Comparison of ENCODE assay signal across 11 cellular contexts in genomic region chr11:61870429-61871039, GRCh38. TPM values are rescaled to one million over a fixed set of nuclear protein-coding genes. Genes with fewer than 3 reads are reported as not detected.
DNase-seq lines count a peak whose midpoint lies in the region; ATAC-seq, FAIRE-seq and TF ChIP-seq lines count a peak whose summit lies in the region.
"Had no signal": no experiment of that assay in that cellular context is flagged by ENCODE, and none has a peak within 500 bp of the region (broad histone marks: within the 10 kb centered on the region; RNA-seq: fewer than 3 reads in every experiment).

No MANE protein-coding gene starts in this region.

- H3K9me3 Mint-ChIP-seq in HFFc6, result no peaks in the 10 kb centered on the region

- H3K4me1 ChIP-seq in A549, result peaks cover 31% of the 10 kb centered on the region
- H3K4me1 ChIP-seq in mesendoderm (ENCODE audit: control insufficient read depth, low read depth, low read length), result peaks cover 2% of the 10 kb centered on the region

- no peak overlapping the region for H3K9ac ChIP-seq in mesendoderm (ENCODE audit: low read length)

- H3K4me3 ChIP-seq in A549, result no peak overlapping the region
- no peak overlapping the region for H3K4me3 ChIP-seq in cardiac fibroblast (replicated peaks in 1 of 2; ENCODE audit: low read depth in 2 of 2, low read length in 2 of 2)
- no peak overlapping the region for H3K4me3 ChIP-seq in mesendoderm (ENCODE audit: low read length)
- H3K4me3 ChIP-seq: SJSA1 had no signal

- peaks cover 8% of the 10 kb centered on the region for H3K27me3 Mint-ChIP-seq in HFFc6 (ENCODE audit: insufficient read depth)

- H3K27ac Mint-ChIP-seq in HFFc6, result peak overlapping the region; percentile 75

- DNase-seq in A549 (ENCODE audit: low read depth in 1 of 2, low spot score in 1 of 2), result no peak
- no peak for DNase-seq in HFFc6
- DNase-seq in cardiac fibroblast (ENCODE audit: low read depth in 2 of 2), result peak; percentile 50 to 70
- DNase-seq in mesendoderm, result peak; percentile 20
- no peak for DNase-seq in inferior parietal cortex (ENCODE audit: extremely low spot score)
- DNase-seq in stimulated activated naive CD4-positive, alpha-beta T cell (lab: John Stamatoyannopoulos, UW), result no peak
- DNase-seq in NCI-H187 treated with DMSO at 0.1 percent for 48 hours (lab: John Stamatoyannopoulos, UW), result no peak

- FAIRE-seq in A549 (lab: Jason Lieb, UNC), result no peak
- FAIRE-seq: frontal cortex, HTR-8/SVneo had no signal

- no peak overlapping the region for H3K56ac ChIP-seq in mesendoderm (ENCODE audit: low read length)

- H2BK15ac ChIP-seq in mesendoderm (replicated peaks; ENCODE audit: low read depth), result no peak overlapping the region

- no peaks in the 10 kb centered on the region for H3K27me3 ChIP-seq in mesendoderm (ENCODE audit: insufficient read depth, low read length, poor library complexity)
- H3K27me3 ChIP-seq: SJSA1 had no signal

- no peak overlapping the region for H3K23ac ChIP-seq in mesendoderm (ENCODE audit: low read length)

- H3K4ac ChIP-seq in mesendoderm (ENCODE audit: low read depth, low read length), result no peak overlapping the region

- H2BK120ac ChIP-seq in mesendoderm (ENCODE audit: low read depth, low read length), result no peak overlapping the region

- no peak for TF ChIP-seq EP300 in A549 (IDR thresholded peaks at IDR 0.05)

- ATAC-seq in A549, result peak in 1 of 2 experiments; percentile 2; a peak in 3 of 6 replicates
- no peak for ATAC-seq in GM18505 (IDR thresholded peaks at IDR 0.05; ENCODE audit: unreplicated experiment)

- H3K18ac ChIP-seq in mesendoderm (ENCODE audit: low read length), result no peak overlapping the region

- no peak overlapping the region for H2AK5ac ChIP-seq in mesendoderm (ENCODE audit: low read length)

- CTCF ChIA-PET in A549 (lab: Yijun Ruan, JAX), result interaction anchor here (0.5 to 14.3 kb wide), 34 partner anchors 8 to 420 kb away, joined by 3 to 220 read pairs (median 4); partner anchors contain the start of genes BEST1, FADS1, FADS2 and FADS3

- POLR2A ChIA-PET in A549 (lab: Yijun Ruan, JAX), result interaction anchor here (1.0 to 1.2 kb wide), 2 partner anchors 43 to 92 kb away, joined by 3 to 4 read pairs; no protein-coding TSS in a partner anchor

- TF ChIP-seq CTCF in A549 (IDR thresholded peaks at IDR 0.05) (no peak), HFFc6 (IDR thresholded peaks at IDR 0.05) (no peak), cardiac fibroblast (IDR thresholded peaks at IDR 0.05; ENCODE audit: low read depth, low read length) (no peak)

- no peak for TF ChIP-seq RAD21 in A549 (conservative IDR thresholded peaks at IDR 0.05 in 1 of 2, IDR thresholded peaks at IDR 0.05 in 1 of 2)

- H3K4me2 ChIP-seq in A549 (peak overlapping the region; percentile 80), mesendoderm (ENCODE audit: low read length) (no peak overlapping the region)

- H3K9me3 ChIP-seq in A549, result no peaks in the 10 kb centered on the region
- H3K9me3 ChIP-seq: SJSA1 had no signal

- no peak overlapping the region for H2BK5ac ChIP-seq in mesendoderm (ENCODE audit: low read length)

- peak overlapping the region; percentile 62; the same call in 1 of the 2 replicates for H3K4me3 Mint-ChIP-seq in HFFc6

- TF ChIP-seq POLR2A in A549 (IDR thresholded peaks at IDR 0.05; ENCODE audit: low read length), result no peak
- no peak for TF ChIP-seq POLR2A in GM18505 (IDR thresholded peaks at IDR 0.05; ENCODE audit: borderline replicate concordance, extremely low read depth, insufficient read depth, insufficient read length)

- H3K79me1 ChIP-seq in mesendoderm (ENCODE audit: low read length), result no peaks in the 10 kb centered on the region

- H3K27ac ChIP-seq in A549 (peak overlapping the region in 1 of 2 experiments; percentile 38; a peak in 1 of 6 replicates), mesendoderm (ENCODE audit: low read depth, low read length) (no peak overlapping the region)
- H3K27ac ChIP-seq: SJSA1 had no signal

- no peaks in the 10 kb centered on the region for H3K36me3 Mint-ChIP-seq in HFFc6 (ENCODE audit: low read depth)

- 53% methylated on average over 14 of the region's 14 CpGs for WGBS in A549 (ENCODE audit: missing lambda C conversion rate)
- no CpG with 5 or more reads among the region's 14 CpGs for WGBS in mesendoderm (ENCODE audit: extremely low coverage, insufficient coverage, low lambda C conversion rate)

- no peak overlapping the region for H4K5ac ChIP-seq in mesendoderm (ENCODE audit: low read length)

- no peaks in the 10 kb centered on the region for H3K79me2 ChIP-seq in mesendoderm (ENCODE audit: control insufficient read depth, insufficient read depth, low read length)

- H3K36me3 ChIP-seq in mesendoderm (ENCODE audit: control insufficient read depth, insufficient read depth, low read length), result no peaks in the 10 kb centered on the region

- no peak overlapping the region for H4K8ac ChIP-seq in mesendoderm (ENCODE audit: low read depth, low read length)

- peaks cover 22% of the 10 kb centered on the region for H3K4me1 Mint-ChIP-seq in HFFc6 (ENCODE audit: low read depth)

TF ChIP-seq in A549, 52 proteins besides CTCF, POLR2A, EP300 and RAD21:
- no peak for TF ChIP-seq EHF (CRISPR knock-in tag; IDR thresholded peaks at IDR 0.05)
- no peak for TF ChIP-seq ESRRA (IDR thresholded peaks at IDR 0.05; ENCODE audit: borderline replicate concordance, low read length)
- TF ChIP-seq FOXS1 (CRISPR knock-in tag; IDR thresholded peaks at IDR 0.05), result no peak
- TF ChIP-seq FOSB (CRISPR knock-in tag; IDR thresholded peaks at IDR 0.05), result no peak
- TF ChIP-seq RFX5 (IDR thresholded peaks at IDR 0.05), result no peak
- no peak for TF ChIP-seq HOXB13 (CRISPR knock-in tag; IDR thresholded peaks at IDR 0.05; ENCODE audit: low read depth)
- no peak for TF ChIP-seq RARB (CRISPR knock-in tag; IDR thresholded peaks at IDR 0.05)
- no peak for TF ChIP-seq NR3C1 (IDR thresholded peaks at IDR 0.05)
- no peak for TF ChIP-seq JUNB (IDR thresholded peaks at IDR 0.05)
- TF ChIP-seq, protein P1, sequence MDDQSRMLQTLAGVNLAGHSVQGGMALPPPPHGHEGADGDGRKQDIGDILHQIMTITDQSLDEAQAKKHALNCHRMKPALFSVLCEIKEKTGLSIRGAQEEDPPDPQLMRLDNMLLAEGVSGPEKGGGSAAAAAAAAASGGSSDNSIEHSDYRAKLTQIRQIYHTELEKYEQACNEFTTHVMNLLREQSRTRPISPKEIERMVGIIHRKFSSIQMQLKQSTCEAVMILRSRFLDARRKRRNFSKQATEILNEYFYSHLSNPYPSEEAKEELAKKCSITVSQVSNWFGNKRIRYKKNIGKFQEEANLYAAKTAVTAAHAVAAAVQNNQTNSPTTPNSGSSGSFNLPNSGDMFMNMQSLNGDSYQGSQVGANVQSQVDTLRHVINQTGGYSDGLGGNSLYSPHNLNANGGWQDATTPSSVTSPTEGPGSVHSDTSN (IDR thresholded peaks at IDR 0.05), result no peak
TF ChIP-seq in A549: peak in this region for 0.

RNA-seq across cellular contexts. Expression of gene FADS3, which starts 20.8 kb away (rescaled TPM):
- polyA plus RNA-seq in A549 (2011; rRNA removed) (17.5 and 22.3 TPM in 2 replicates), A549 (2017; fragmentation: RNase III; extraction: RNeasy Plus Mini Kit Qiagen cat#74134 plus additional on column Dnase treatment) (36.3 to 43.5 TPM (median 42.9 TPM) in 3 replicates)
- 44.6 and 54.6 TPM in 2 replicates for polyA plus RNA-seq in A549 (2012; cell fraction: cytosol; rRNA removed)
- 235 and 296 TPM in 2 replicates for polyA plus RNA-seq in A549 (2012; cell fraction: nucleus; rRNA removed)
- 30.0 and 30.5 TPM in 2 replicates for polyA minus RNA-seq in A549 (2011; rRNA and poly(A)+ RNA removed)
- total RNA-seq in HFFc6 (2021; fragmentation: NEBNext Ultra II Directional; extraction: Animal tissue kit (Norgen Biotek cat#: 25700)), result 100 to 1,000 TPM; 126 to 161 (median 137) TPM
- 14.4 TPM for polyA plus RNA-seq in mesendoderm (2013, experiment 1 of 2)
- polyA plus RNA-seq in mesendoderm (2013, experiment 2 of 2), result 13.9 TPM

RNA-seq across cellular contexts. Expression of gene FADS2, which starts 42.4 kb away (rescaled TPM):
- polyA plus RNA-seq in A549 (2011; rRNA removed) (215 and 278 TPM in 2 replicates), A549 (2017; fragmentation: RNase III; extraction: RNeasy Plus Mini Kit Qiagen cat#74134 plus additional on column Dnase treatment) (184 to 391 TPM (median 352 TPM) in 3 replicates)
- 187 and 222 TPM in 2 replicates for polyA plus RNA-seq in A549 (2012; cell fraction: cytosol; rRNA removed)
- polyA plus RNA-seq in A549 (2012; cell fraction: nucleus; rRNA removed), result 358 and 370 TPM in 2 replicates
- polyA minus RNA-seq in A549 (2011; rRNA and poly(A)+ RNA removed), result 649 and 679 TPM in 2 replicates
- 100 to 1,000 TPM in 1 of 6 experiments, 10 to 100 TPM in 5; 56.0 to 105 (median 81.1) TPM for total RNA-seq in HFFc6 (2021; fragmentation: NEBNext Ultra II Directional; extraction: Animal tissue kit (Norgen Biotek cat#: 25700))
- 493 TPM for polyA plus RNA-seq in mesendoderm (2013, experiment 1 of 2)
- 506 TPM for polyA plus RNA-seq in mesendoderm (2013, experiment 2 of 2)

RNA-seq across cellular contexts. Expression of gene RAB3IL1, which starts 46.8 kb away (rescaled TPM):
- polyA plus RNA-seq in A549 (2011; rRNA removed) (3.8 and 5.8 TPM in 2 replicates), A549 (2017; fragmentation: RNase III; extraction: RNeasy Plus Mini Kit Qiagen cat#74134 plus additional on column Dnase treatment) (5.0 to 6.6 TPM (median 6.2 TPM) in 3 replicates)
- polyA plus RNA-seq in A549 (2012; cell fraction: cytosol; rRNA removed), result 8.7 and 11.4 TPM in 2 replicates
- 10.1 and 10.9 TPM in 2 replicates for polyA plus RNA-seq in A549 (2012; cell fraction: nucleus; rRNA removed)
- 2.6 and 4.4 TPM in 2 replicates for polyA minus RNA-seq in A549 (2011; rRNA and poly(A)+ RNA removed)
- 1 to 10 TPM; 5.3 to 8.8 (median 7.9) TPM for total RNA-seq in HFFc6 (2021; fragmentation: NEBNext Ultra II Directional; extraction: Animal tissue kit (Norgen Biotek cat#: 25700))
- 1.4 TPM for polyA plus RNA-seq in mesendoderm (2013, experiment 1 of 2)
- polyA plus RNA-seq in mesendoderm (2013, experiment 2 of 2), result 2.3 TPM

RNA-seq across cellular contexts. Expression of gene FADS1, which starts 53.7 kb away (rescaled TPM):
- polyA plus RNA-seq in A549 (2011; rRNA removed), result 163 and 175 TPM in 2 replicates
- 87.7 and 130 TPM in 2 replicates for polyA plus RNA-seq in A549 (2012; cell fraction: cytosol; rRNA removed)
- 112 and 123 TPM in 2 replicates for polyA plus RNA-seq in A549 (2012; cell fraction: nucleus; rRNA removed)
- 121 to 205 TPM (median 189 TPM) in 3 replicates for polyA plus RNA-seq in A549 (2017; fragmentation: RNase III; extraction: RNeasy Plus Mini Kit Qiagen cat#74134 plus additional on column Dnase treatment)
- polyA minus RNA-seq in A549 (2011; rRNA and poly(A)+ RNA removed), result 286 and 310 TPM in 2 replicates
- total RNA-seq in HFFc6 (2021; fragmentation: NEBNext Ultra II Directional; extraction: Animal tissue kit (Norgen Biotek cat#: 25700)), result 10 to 100 TPM; 25.9 to 39.1 (median 36.4) TPM
- 104 TPM for polyA plus RNA-seq in mesendoderm (2013, experiment 1 of 2)
- polyA plus RNA-seq in mesendoderm (2013, experiment 2 of 2), result 102 TPM

Comparison
In these comparisons a context has a peak if more than half of its experiments do, and no peak if none do; other contexts are left out.
1. DNase-seq: peak in cardiac fibroblast (2 of 2) and mesendoderm (single experiment); none in A549 (0 of 2), HFFc6 (single experiment), inferior parietal cortex (single experiment), stimulated activated naive CD4-positive, alpha-beta T cell (0 of 6) and NCI-H187 treated with DMSO at 0.1 percent for 48 hours (single experiment).